Comparison of ENCODE assay signal across 17 cellular contexts in the genomic region with DNA sequence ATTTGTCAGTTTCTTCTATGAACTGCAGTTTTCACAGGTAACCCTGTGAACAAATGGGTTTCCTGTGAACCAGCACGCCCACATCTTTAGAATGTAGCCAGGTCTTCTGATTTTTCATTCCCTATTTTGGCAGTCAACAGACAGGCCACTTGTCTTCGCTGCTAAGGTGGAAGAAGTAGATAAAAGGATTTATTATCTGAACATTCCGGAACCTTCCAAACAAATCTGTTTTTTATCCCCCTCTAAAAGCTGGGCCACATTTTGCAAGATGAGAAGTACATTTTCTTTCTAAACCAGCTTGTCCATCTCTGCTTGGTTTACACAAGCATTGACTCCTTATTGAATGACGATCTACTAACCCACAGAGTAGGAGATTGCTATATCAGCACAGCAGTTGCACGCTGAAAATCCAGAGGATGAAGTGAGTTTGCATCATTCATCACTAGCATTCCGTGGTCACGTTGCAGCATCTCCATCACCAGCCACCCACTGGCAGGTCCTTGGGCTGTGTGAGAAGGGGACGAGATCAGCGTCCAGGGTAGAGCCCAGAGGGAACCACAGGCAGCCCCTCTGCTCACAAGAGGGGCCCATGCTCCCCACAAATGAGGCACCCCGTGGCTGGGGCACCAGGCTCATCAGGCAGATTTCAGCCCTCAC.
DNase-seq lines count a peak whose midpoint lies in the region; ATAC-seq and TF ChIP-seq lines count a peak whose summit lies in the region.
"Had no signal": no experiment of that assay in that cellular context is flagged by ENCODE, and none has a peak within 500 bp of the region (broad histone marks: within the 10 kb centered on the region; RNA-seq: fewer than 3 reads in every experiment).

No MANE protein-coding gene starts in this region.

- ATAC-seq in activated T-cell treated with anti-CD3 and anti-CD28 coated beads, Interleukin-2, amount 50 U/mL, for 72 hours (replicated peaks in 1 of 2) = peak; percentile 29 to 54
- no peak for ATAC-seq in activated T-cell treated with anti-CD3 and anti-CD28 coated beads, Interleukin-2, amount 50 U/mL, for 4 hours
- ATAC-seq in stimulated activated naive CD8-positive, alpha-beta T cell treated with anti-CD3 and anti-CD28 coated beads, Interleukin-15, amount 100 ng/mL, for 72 hours = peak; percentile 56

- H3K4me3 Mint-ChIP-seq in activated T-cell treated with anti-CD3 and anti-CD28 coated beads, Interleukin-2, amount 50 U/mL, for 72 hours = peak overlapping the region; percentile 10 to 63
- no peak overlapping the region for H3K4me3 Mint-ChIP-seq in activated T-cell treated with anti-CD3 and anti-CD28 coated beads, Interleukin-2, amount 50 U/mL, for 4 hours
- H3K4me3 Mint-ChIP-seq in activated CD4-positive, alpha-beta memory T cell treated with anti-CD3 and anti-CD28 coated beads, Interleukin-2, amount 10 ng/mL, durations not matched to agents 7 days and 5 days = no peak overlapping the region
- H3K4me3 Mint-ChIP-seq in immature natural killer cell (peak overlapping the region; percentile 22 to 58 (median 31)), glutamatergic neuron (ENCODE audit: unreplicated experiment) (no peak overlapping the region)
- no peak overlapping the region for H3K4me3 Mint-ChIP-seq in stimulated activated naive CD8-positive, alpha-beta T cell treated with anti-CD3 and anti-CD28 coated beads, Interleukin-15, amount 100 ng/mL, for 72 hours

- H3K36me3 Mint-ChIP-seq in activated T-cell treated with anti-CD3 and anti-CD28 coated beads, Interleukin-2, amount 50 U/mL, for 72 hours (ENCODE audit: insufficient read depth in 2 of 2) = peaks cover 0 to 4% of the 10 kb centered on the region in 2 donors
- no peaks in the 10 kb centered on the region for H3K36me3 Mint-ChIP-seq in activated T-cell treated with anti-CD3 and anti-CD28 coated beads, Interleukin-2, amount 50 U/mL, for 4 hours (ENCODE audit: insufficient read depth)
- H3K36me3 Mint-ChIP-seq in activated CD4-positive, alpha-beta memory T cell treated with anti-CD3 and anti-CD28 coated beads, Interleukin-2, amount 10 ng/mL, durations not matched to agents 7 days and 5 days (ENCODE audit: low read depth) = no peaks in the 10 kb centered on the region
- H3K36me3 Mint-ChIP-seq in immature natural killer cell (no peaks in the 10 kb centered on the region), glutamatergic neuron (ENCODE audit: unreplicated experiment) (no peaks in the 10 kb centered on the region)

- POLR2A ChIA-PET in activated CD4-positive, alpha-beta memory T cell treated with anti-CD3 and anti-CD28 coated beads, Interleukin-2, amount 10 ng/mL, durations not matched to agents 7 days and 5 days (lab: Charles Lee) = interaction anchor here (1.6 kb wide), 1 partner anchor 11 kb away, joined by 3 read pairs; no protein-coding TSS in a partner anchor

- H3K27me3 Mint-ChIP-seq in activated T-cell treated with anti-CD3 and anti-CD28 coated beads, Interleukin-2, amount 50 U/mL, for 72 hours (ENCODE audit: low read depth) = no peaks in the 10 kb centered on the region
- no peaks in the 10 kb centered on the region for H3K27me3 Mint-ChIP-seq in activated T-cell treated with anti-CD3 and anti-CD28 coated beads, Interleukin-2, amount 50 U/mL, for 4 hours (ENCODE audit: low read depth)
- H3K27me3 Mint-ChIP-seq in activated CD4-positive, alpha-beta memory T cell treated with anti-CD3 and anti-CD28 coated beads, Interleukin-2, amount 10 ng/mL, durations not matched to agents 7 days and 5 days = no peaks in the 10 kb centered on the region
- H3K27me3 Mint-ChIP-seq in immature natural killer cell (ENCODE audit: low read depth in 3 of 3) (peaks cover 2 to 6% (median 4%) of the 10 kb centered on the region in 3 donors), glutamatergic neuron (ENCODE audit: unreplicated experiment) (peaks cover 1% of the 10 kb centered on the region)
- no peaks in the 10 kb centered on the region for H3K27me3 Mint-ChIP-seq in stimulated activated naive CD8-positive, alpha-beta T cell treated with anti-CD3 and anti-CD28 coated beads, Interleukin-15, amount 100 ng/mL, for 72 hours
- H3K27me3 Mint-ChIP-seq: progenitor cell of endocrine pancreas had no signal

- TF ChIP-seq CTCF in glutamatergic neuron (IDR thresholded peaks at IDR 0.05; ENCODE audit: partially characterized antibody, unreplicated experiment) = no peak

- no peaks in the 10 kb centered on the region for H3K9me3 Mint-ChIP-seq in activated T-cell treated with anti-CD3 and anti-CD28 coated beads, Interleukin-2, amount 50 U/mL, for 72 hours
- no peaks in the 10 kb centered on the region for H3K9me3 Mint-ChIP-seq in activated T-cell treated with anti-CD3 and anti-CD28 coated beads, Interleukin-2, amount 50 U/mL, for 4 hours
- H3K9me3 Mint-ChIP-seq in activated CD4-positive, alpha-beta memory T cell treated with anti-CD3 and anti-CD28 coated beads, Interleukin-2, amount 10 ng/mL, durations not matched to agents 7 days and 5 days = no peaks in the 10 kb centered on the region
- H3K9me3 Mint-ChIP-seq in immature natural killer cell = no peaks in the 10 kb centered on the region
- H3K9me3 Mint-ChIP-seq in stimulated activated naive CD8-positive, alpha-beta T cell treated with anti-CD3 and anti-CD28 coated beads, Interleukin-15, amount 100 ng/mL, for 72 hours = no peaks in the 10 kb centered on the region
- peaks cover 5% of the 10 kb centered on the region for H3K9me3 Mint-ChIP-seq in glutamatergic neuron (ENCODE audit: unreplicated experiment)

- H3K4me1 Mint-ChIP-seq in activated T-cell treated with anti-CD3 and anti-CD28 coated beads, Interleukin-2, amount 50 U/mL, for 72 hours (ENCODE audit: low read depth) = peaks cover 64% of the 10 kb centered on the region
- peaks cover 33% of the 10 kb centered on the region for H3K4me1 Mint-ChIP-seq in activated T-cell treated with anti-CD3 and anti-CD28 coated beads, Interleukin-2, amount 50 U/mL, for 4 hours (ENCODE audit: low read depth)
- peaks cover 50% of the 10 kb centered on the region for H3K4me1 Mint-ChIP-seq in activated CD4-positive, alpha-beta memory T cell treated with anti-CD3 and anti-CD28 coated beads, Interleukin-2, amount 10 ng/mL, durations not matched to agents 7 days and 5 days
- H3K4me1 Mint-ChIP-seq in immature natural killer cell (peaks cover 47 to 48% of the 10 kb centered on the region in 2 donors), glutamatergic neuron (ENCODE audit: low read depth, unreplicated experiment) (peaks cover 4% of the 10 kb centered on the region)
- H3K4me1 Mint-ChIP-seq in stimulated activated naive CD8-positive, alpha-beta T cell treated with anti-CD3 and anti-CD28 coated beads, Interleukin-15, amount 100 ng/mL, for 72 hours = peaks cover 47% of the 10 kb centered on the region

- H3K27ac Mint-ChIP-seq in activated T-cell treated with anti-CD3 and anti-CD28 coated beads, Interleukin-2, amount 50 U/mL, for 72 hours = peak overlapping the region; percentile 84
- peak overlapping the region; percentile 42 for H3K27ac Mint-ChIP-seq in activated CD4-positive, alpha-beta memory T cell treated with anti-CD3 and anti-CD28 coated beads, Interleukin-2, amount 10 ng/mL, durations not matched to agents 7 days and 5 days
- H3K27ac Mint-ChIP-seq in immature natural killer cell (peak overlapping the region in 5 of 6 donors; percentile 33 to 71 (median 58)), glutamatergic neuron (ENCODE audit: unreplicated experiment) (no peak overlapping the region)
- H3K27ac Mint-ChIP-seq in stimulated activated naive CD8-positive, alpha-beta T cell treated with anti-CD3 and anti-CD28 coated beads, Interleukin-15, amount 100 ng/mL, for 72 hours = peak overlapping the region in 1 of 2 donors; percentile 21
- H3K27ac Mint-ChIP-seq: progenitor cell of endocrine pancreas had no signal

- DNase-seq in activated T-cell treated with anti-CD3 and anti-CD28 coated beads, Interleukin-2, amount 50 U/mL, for 72 hours = no peak
- no peak for DNase-seq in activated T-cell treated with anti-CD3 and anti-CD28 coated beads, Interleukin-2, amount 50 U/mL, for 4 hours
- no peak for DNase-seq in activated CD4-positive, alpha-beta memory T cell treated with anti-CD3 and anti-CD28 coated beads, Interleukin-2, amount 10 ng/mL, durations not matched to agents 7 days and 5 days
- no peak for DNase-seq in immature natural killer cell
- DNase-seq in stimulated activated naive CD8-positive, alpha-beta T cell treated with anti-CD3 and anti-CD28 coated beads, Interleukin-15, amount 100 ng/mL, for 72 hours = no peak
- no peak for DNase-seq in glutamatergic neuron
- DNase-seq in central memory CD4-positive, alpha-beta T cell = no peak
- DNase-seq in NCI-H1436 (lab: John Stamatoyannopoulos, UW) = no peak
- DNase-seq: activated naive CD4-positive, alpha-beta T cell; GF-D8; Karpas-422; left ventricle myocardium inferior; NCI-H1694; NCI-H446; Right ventricle myocardium superior; spleen had no signal

- CTCF ChIA-PET in activated CD4-positive, alpha-beta memory T cell treated with anti-CD3 and anti-CD28 coated beads, Interleukin-2, amount 10 ng/mL, durations not matched to agents 7 days and 5 days (lab: Charles Lee) = no interaction called here

Comparison
In these comparisons a context has a peak if more than half of its experiments do, and no peak if none do; other contexts are left out.
1. ATAC-seq: peak in activated T-cell treated with anti-CD3 and anti-CD28 coated beads, Interleukin-2, amount 50 U/mL, for 72 hours (2 of 2) and stimulated activated naive CD8-positive, alpha-beta T cell treated with anti-CD3 and anti-CD28 coated beads, Interleukin-15, amount 100 ng/mL, for 72 hours (single experiment); none in activated T-cell treated with anti-CD3 and anti-CD28 coated beads, Interleukin-2, amount 50 U/mL, for 4 hours (0 of 2).
2. H3K4me3 Mint-ChIP-seq: peak in activated T-cell treated with anti-CD3 and anti-CD28 coated beads, Interleukin-2, amount 50 U/mL, for 72 hours (2 of 2) and immature natural killer cell (5 of 5); none in activated T-cell treated with anti-CD3 and anti-CD28 coated beads, Interleukin-2, amount 50 U/mL, for 4 hours (single experiment), activated CD4-positive, alpha-beta memory T cell treated with anti-CD3 and anti-CD28 coated beads, Interleukin-2, amount 10 ng/mL, durations not matched to agents 7 days and 5 days (single experiment), stimulated activated naive CD8-positive, alpha-beta T cell treated with anti-CD3 and anti-CD28 coated beads, Interleukin-15, amount 100 ng/mL, for 72 hours (0 of 2) and glutamatergic neuron (single experiment).